ENCODE assay signal across 8 cellular contexts in the genomic region with DNA sequence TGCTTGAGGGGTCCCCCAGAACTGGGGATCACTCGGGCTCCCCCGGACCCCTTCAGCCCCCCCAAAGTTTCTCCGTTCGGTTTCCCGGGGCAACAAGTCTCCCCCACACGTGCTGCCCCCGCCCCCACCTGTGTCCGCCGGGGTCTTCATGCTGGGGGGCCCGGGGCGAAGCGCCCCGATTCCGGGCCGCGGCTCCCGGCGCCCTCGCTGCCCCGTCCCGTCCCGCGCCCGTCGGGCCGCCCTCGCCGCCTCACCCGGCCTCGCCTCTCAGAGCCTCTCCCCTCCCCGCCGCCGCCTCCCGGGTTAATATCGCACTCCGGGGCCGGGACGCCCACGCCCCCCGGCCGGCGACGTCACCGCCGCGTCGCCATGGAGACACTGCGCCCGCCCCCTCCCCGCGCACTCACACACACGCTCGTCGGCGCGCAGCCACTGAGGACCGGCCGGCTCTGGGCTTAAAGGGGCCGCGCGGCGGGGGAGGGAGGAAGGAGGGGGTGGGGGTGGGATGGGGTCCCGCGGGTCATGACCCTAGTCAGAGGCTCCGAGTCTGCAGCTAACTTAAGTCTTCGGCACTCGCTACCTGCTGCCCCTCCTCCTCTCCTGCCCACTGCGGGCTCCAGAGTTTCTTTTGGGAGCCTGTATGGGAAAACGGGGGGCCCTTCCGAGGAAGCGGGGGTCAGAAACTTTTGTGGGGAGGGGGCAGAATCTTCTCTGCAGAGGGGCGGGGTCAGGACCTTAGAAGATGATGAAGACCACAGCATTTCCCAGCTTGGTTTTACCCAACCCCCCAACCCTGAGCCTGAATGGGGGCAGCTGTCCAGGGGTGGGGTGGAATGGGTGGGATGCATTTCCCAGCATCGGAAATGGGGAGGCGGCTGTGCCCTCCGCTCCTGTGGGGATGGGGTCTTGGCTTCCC. TPM values are rescaled to one million over a fixed set of nuclear protein-coding genes. Genes with fewer than 3 reads are reported as not detected.
DNase-seq lines count a peak whose midpoint lies in the region; ATAC-seq lines count a peak whose summit lies in the region.

A gene (minus strand): TSS at position 279 of the 916 bp plus-strand sequence. CDS start 129 bp downstream, at position 150.

- H3K27ac ChIP-seq in cingulate gyrus (ENCODE audit: low read depth, low read length), result peak within 1 kb of the TSS; percentile 98

- peak; percentile 63 for ATAC-seq in HG03159 (IDR thresholded peaks at IDR 0.05; ENCODE audit: unreplicated experiment)
- peak; percentile 82 for ATAC-seq in left colon

- intact Hi-C loops in left colon (cut with DNase I, micrococcal nuclease), result no loop called here

- DNase-seq in SKM-1 treated with dmso at 0.1 percent for 144 hours (lab: John Stamatoyannopoulos, UW; ENCODE audit: unreplicated experiment) (peak; percentile 22), SKM-1 (lab: John Stamatoyannopoulos, UW; ENCODE audit: unreplicated experiment) (no peak), NCI-H446 treated with DMSO at 0.1 percent for 48 hours (lab: John Stamatoyannopoulos, UW) (peak; percentile 77), left colon (peak; percentile 92 to 95)
- peak; percentile 94 for DNase-seq in activated CD4-positive, alpha-beta T cell treated with anti-CD3 and anti-CD28 coated beads for 48 hours
- peak; percentile 92 to 93 for DNase-seq in stimulated activated CD4-positive, alpha-beta T cell treated with anti-CD3 and anti-CD28 coated beads, Interleukin-1b, Interleukin-23, amount 100 ng/mL, for 4 hours (ENCODE audit: low read depth in 2 of 2)

RNA-seq across cellular contexts. Expression of the gene that starts here (rescaled TPM):
- total RNA-seq in left colon, result 10 to 100 TPM; 40.8 to 50.1 TPM
